32 cellular contexts compared by ENCODE assay signal in genomic region chr11:123184531-123184930, GRCh38. TPM values are rescaled to one million over a fixed set of nuclear protein-coding genes. Genes with fewer than 3 reads are reported as not detected.
A peak's percentile ranks its signal among the peaks of the same experiment; 100 is the strongest.
DNase-seq lines count a peak whose midpoint lies in the region; ATAC-seq and TF ChIP-seq lines count a peak whose summit lies in the region.
"Had no signal": no experiment of that assay in that cellular context is flagged by ENCODE, and none has a peak within 500 bp of the region (broad histone marks: within the 10 kb centered on the region; RNA-seq: fewer than 3 reads in every experiment).

No MANE protein-coding gene starts in this region.

- no peaks in the 10 kb centered on the region for H4K20me1 ChIP-seq in SK-N-SH (ENCODE audit: insufficient read depth)

- H3K27ac Mint-ChIP-seq in stimulated activated naive CD8-positive, alpha-beta T cell treated with anti-CD3 and anti-CD28 coated beads, Interleukin-15, amount 100 ng/mL, for 72 hours = no peak overlapping the region
- H3K27ac Mint-ChIP-seq in activated T-helper 17 cell treated with anti-CD3 and anti-CD28 coated beads, Interleukin-2, amount 50 U/mL, for 72 hours = no peak overlapping the region
- H3K27ac Mint-ChIP-seq: activated naive CD4-positive, alpha-beta T cell treated with anti-CD3 and anti-CD28 coated beads, Interleukin-2, amount 50 U/mL, for 24 hours; CD8-positive, alpha-beta T cell; dendritic cell treated with granulocyte-macrophage colony-stimulating factor and Interleukin-4, amounts not matched to agents 40 ng/mL and 50 ng/mL, for 4 days; mesothelial cell of epicardium; naive thymus-derived CD4-positive, alpha-beta T cell; stimulated activated naive CD8-positive, alpha-beta T cell treated with anti-CD3 and anti-CD28 coated beads, Interleukin-15, Interleukin-2, amounts not matched to agents 100 ng/mL and 50 ng/mL, for 24 hours had no signal

- CTCF ChIA-PET in SK-N-SH (lab: Yijun Ruan, JAX) = interaction anchor here (0.6 to 2.7 kb wide), 4 partner anchors 18 to 123 kb away, joined by 3 to 16 read pairs (median 4); no protein-coding TSS in a partner anchor

- no peaks in the 10 kb centered on the region for H3K27me3 ChIP-seq in SK-N-SH (ENCODE audit: insufficient read depth)
- no peaks in the 10 kb centered on the region for H3K27me3 ChIP-seq in adipocyte (replicated peaks; ENCODE audit: control insufficient read depth, insufficient read depth, low read length)
- no peaks in the 10 kb centered on the region for H3K27me3 ChIP-seq in iPS-20b (ENCODE audit: insufficient read depth, low read length)
- H3K27me3 ChIP-seq in upper lobe of left lung = no peaks in the 10 kb centered on the region
- H3K27me3 ChIP-seq: ovary, right lobe of liver had no signal

- H3K4me2 ChIP-seq in SK-N-SH = peak overlapping the region; percentile 33; the same call in 1 of the 2 replicates

- no peaks in the 10 kb centered on the region for H3K36me3 Mint-ChIP-seq in activated T-helper 17 cell treated with anti-CD3 and anti-CD28 coated beads, Interleukin-2, amount 50 U/mL, for 72 hours (ENCODE audit: low read depth)
- H3K36me3 Mint-ChIP-seq: activated naive CD4-positive, alpha-beta T cell treated with anti-CD3 and anti-CD28 coated beads, Interleukin-2, amount 50 U/mL, for 24 hours; CD8-positive, alpha-beta T cell; mesothelial cell of epicardium had no signal

- peaks cover 10% of the 10 kb centered on the region for H3K4me1 Mint-ChIP-seq in stimulated activated naive CD8-positive, alpha-beta T cell treated with anti-CD3 and anti-CD28 coated beads, Interleukin-15, amount 100 ng/mL, for 72 hours
- no peaks in the 10 kb centered on the region for H3K4me1 Mint-ChIP-seq in activated T-helper 17 cell treated with anti-CD3 and anti-CD28 coated beads, Interleukin-2, amount 50 U/mL, for 72 hours
- H3K4me1 Mint-ChIP-seq: activated naive CD4-positive, alpha-beta T cell treated with anti-CD3 and anti-CD28 coated beads, Interleukin-2, amount 50 U/mL, for 24 hours; naive thymus-derived CD4-positive, alpha-beta T cell had no signal

- 58% methylated on average over 6 of the region's 6 CpGs for WGBS in SK-N-SH (ENCODE audit: low lambda C conversion rate)
- 53 to 71% methylated on average over 6 of the region's 6 CpGs for WGBS in upper lobe of left lung, 2 donors

- DNase-seq in SK-N-SH = no peak
- no peak for DNase-seq in adipocyte (ENCODE audit: low read depth)
- DNase-seq in upper lobe of left lung = no peak
- no peak for DNase-seq in stimulated activated naive CD8-positive, alpha-beta T cell treated with anti-CD3 and anti-CD28 coated beads, Interleukin-15, amount 100 ng/mL, for 72 hours
- DNase-seq: 8988T; activated CD4-positive, alpha-beta T cell treated with anti-CD3 and anti-CD28 coated beads, Interleukin-2, amount 50 U/mL, for 48 hours; activated CD8-positive, alpha-beta memory T cell treated with anti-CD3 and anti-CD28 coated beads, Interleukin-2, amount 50 U/mL, for 4 hours; AML-193; aorta; CD8-positive, alpha-beta T cell; central memory CD4-positive, alpha-beta T cell; DMS153; foreskin fibroblast; heart right ventricle; naive thymus-derived CD4-positive, alpha-beta T cell; NCI-H1092 treated with DMSO at 0.1 percent for 48 hours; NCI-H2029; NCI-H2227 treated with DMSO at 0.1 percent for 48 hours; NCI-H774; ovary; right lobe of liver; SHP77; transverse colon had no signal

- TF ChIP-seq RAD21 in SK-N-SH (IDR thresholded peaks at IDR 0.05; ENCODE audit: low read length) = no peak

- no peak for TF ChIP-seq EP300 in SK-N-SH (IDR thresholded peaks at IDR 0.05; ENCODE audit: borderline replicate concordance in 1 of 2, low read depth in 1 of 2, low read length in 1 of 2)
- TF ChIP-seq EP300 in upper lobe of left lung (IDR thresholded peaks at IDR 0.05) = no peak

- H3K4me1 ChIP-seq in SK-N-SH (ENCODE audit: control insufficient read depth in 1 of 2, insufficient read depth in 2 of 2, low read depth in 1 of 2, low read length in 1 of 2) = peaks cover 20 to 79% of the 10 kb centered on the region in 2 experiments
- H3K4me1 ChIP-seq in adipocyte (ENCODE audit: control insufficient read depth, insufficient read depth, low read length) = peaks cover 94% of the 10 kb centered on the region
- peaks cover 34% of the 10 kb centered on the region for H3K4me1 ChIP-seq in iPS-20b (ENCODE audit: insufficient read depth, low read length)
- peaks cover 0 to 5% (median 3%) of the 10 kb centered on the region in 4 donors for H3K4me1 ChIP-seq in upper lobe of left lung
- H3K4me1 ChIP-seq: right lobe of liver had no signal

- H3K27ac ChIP-seq in SK-N-SH (ENCODE audit: low read depth in 2 of 2, low read length in 1 of 2) (0 out of 4 replicates have a peak overlapping the region, but pooled peaks of 1 of the 2 experiments have one; percentile 5), iPS-20b (ENCODE audit: low read length) (no peak overlapping the region), upper lobe of left lung (no peak overlapping the region)
- H3K27ac ChIP-seq: heart right ventricle, HL-60, ovary, right lobe of liver had no signal

- peaks cover 85% of the 10 kb centered on the region for H3K79me2 ChIP-seq in SK-N-SH (ENCODE audit: insufficient read depth)

- no peak overlapping the region for H2AFZ ChIP-seq in SK-N-SH (ENCODE audit: low read depth)

- H3K36me3 ChIP-seq in SK-N-SH (replicated peaks in 1 of 2; ENCODE audit: control insufficient read depth in 1 of 2, insufficient read depth in 2 of 2, low read length in 1 of 2) = peaks cover 3 to 12% of the 10 kb centered on the region in 2 experiments
- H3K36me3 ChIP-seq in adipocyte (ENCODE audit: control insufficient read depth, insufficient read depth, low read length, severe bottlenecking) = peaks cover 56% of the 10 kb centered on the region
- no peaks in the 10 kb centered on the region; the same call in 1 of the 2 replicates for H3K36me3 ChIP-seq in iPS-20b (ENCODE audit: insufficient read depth, low read depth, low read length)
- H3K36me3 ChIP-seq in upper lobe of left lung = no peaks in the 10 kb centered on the region
- H3K36me3 ChIP-seq: heart right ventricle, ovary, right lobe of liver, transverse colon had no signal

- H3K4me3 ChIP-seq in SK-N-SH (ENCODE audit: low read depth in 2 of 2, low read length in 1 of 2) (no peak overlapping the region), adipocyte (ENCODE audit: low read length) (peak overlapping the region; percentile 27), iPS-20b (ENCODE audit: low read length) (no peak overlapping the region), upper lobe of left lung (no peak overlapping the region)
- H3K4me3 ChIP-seq: heart right ventricle, ovary, right lobe of liver, transverse colon had no signal

- no peaks in the 10 kb centered on the region for H3K9me2 ChIP-seq in SK-N-SH

- TF ChIP-seq CTCF in SK-N-SH (IDR thresholded peaks at IDR 0.05) (no peak), upper lobe of left lung (IDR thresholded peaks at IDR 0.05) (no peak)

- H3K9me3 ChIP-seq in SK-N-SH (no peaks in the 10 kb centered on the region), adipocyte (ENCODE audit: control insufficient read depth, low read length) (no peaks in the 10 kb centered on the region), iPS-20b (ENCODE audit: insufficient read depth, low read depth, low read length) (0 out of 2 replicates have a peak, but pooled peaks cover 2% of the 10 kb centered on the region), upper lobe of left lung (no peaks in the 10 kb centered on the region)
- H3K9me3 ChIP-seq: heart right ventricle, ovary, right lobe of liver, transverse colon had no signal

- TF ChIP-seq POLR2A in upper lobe of left lung (IDR thresholded peaks at IDR 0.05) = no peak

- H3K27me3 Mint-ChIP-seq in stimulated activated naive CD8-positive, alpha-beta T cell treated with anti-CD3 and anti-CD28 coated beads, Interleukin-15, amount 100 ng/mL, for 72 hours = peaks cover 57% of the 10 kb centered on the region
- peaks cover 43% of the 10 kb centered on the region for H3K27me3 Mint-ChIP-seq in activated T-helper 17 cell treated with anti-CD3 and anti-CD28 coated beads, Interleukin-2, amount 50 U/mL, for 72 hours

- peaks cover 35% of the 10 kb centered on the region for H3F3A ChIP-seq in SK-N-SH (replicated peaks; ENCODE audit: insufficient read depth)

- no peak for ATAC-seq in SK-N-SH treated with all-trans-retinoic acid at 6 μM for 48 hours
- no peak for ATAC-seq in upper lobe of left lung (ENCODE audit: low FRiP score in 2 of 2)
- ATAC-seq in stimulated activated naive CD8-positive, alpha-beta T cell treated with anti-CD3 and anti-CD28 coated beads, Interleukin-15, amount 100 ng/mL, for 72 hours = no peak
- no peak for ATAC-seq in activated T-helper 17 cell treated with anti-CD3 and anti-CD28 coated beads, Interleukin-2, amount 50 U/mL, for 72 hours (replicated peaks)
- no peak for ATAC-seq in GM19452 (IDR thresholded peaks at IDR 0.05; ENCODE audit: unreplicated experiment)
- ATAC-seq: CD8-positive, alpha-beta T cell; heart right ventricle; naive thymus-derived CD4-positive, alpha-beta T cell had no signal

- POLR2A ChIA-PET in SK-N-SH (lab: Yijun Ruan, JAX) = interaction anchor here (1.0 kb wide), 1 partner anchor 65 kb away, joined by 3 read pairs; no protein-coding TSS in a partner anchor

- H3K9ac ChIP-seq in SK-N-SH (no peak overlapping the region), adipocyte (ENCODE audit: low read length) (peak overlapping the region; percentile 36), iPS-20b (ENCODE audit: low read depth, low read length) (peak overlapping the region; percentile 10; the same call in 1 of the 2 replicates)

- H3K4me3 Mint-ChIP-seq in stimulated activated naive CD8-positive, alpha-beta T cell treated with anti-CD3 and anti-CD28 coated beads, Interleukin-15, amount 100 ng/mL, for 72 hours = no peak overlapping the region
- H3K4me3 Mint-ChIP-seq in activated T-helper 17 cell treated with anti-CD3 and anti-CD28 coated beads, Interleukin-2, amount 50 U/mL, for 72 hours = no peak overlapping the region
- H3K4me3 Mint-ChIP-seq: activated naive CD4-positive, alpha-beta T cell treated with anti-CD3 and anti-CD28 coated beads, Interleukin-2, amount 50 U/mL, for 24 hours; CD8-positive, alpha-beta T cell; dendritic cell treated with granulocyte-macrophage colony-stimulating factor and Interleukin-4, amounts not matched to agents 40 ng/mL and 50 ng/mL, for 4 days; mesothelial cell of epicardium; naive thymus-derived CD4-positive, alpha-beta T cell; stimulated activated naive CD8-positive, alpha-beta T cell treated with anti-CD3 and anti-CD28 coated beads, Interleukin-15, Interleukin-2, amounts not matched to agents 100 ng/mL and 50 ng/mL, for 24 hours had no signal

- no peaks in the 10 kb centered on the region for H3K9me3 Mint-ChIP-seq in stimulated activated naive CD8-positive, alpha-beta T cell treated with anti-CD3 and anti-CD28 coated beads, Interleukin-15, amount 100 ng/mL, for 72 hours
- H3K9me3 Mint-ChIP-seq in activated T-helper 17 cell treated with anti-CD3 and anti-CD28 coated beads, Interleukin-2, amount 50 U/mL, for 72 hours = no peaks in the 10 kb centered on the region
- H3K9me3 Mint-ChIP-seq: activated naive CD4-positive, alpha-beta T cell treated with anti-CD3 and anti-CD28 coated beads, Interleukin-2, amount 50 U/mL, for 24 hours; CD8-positive, alpha-beta T cell; dendritic cell treated with granulocyte-macrophage colony-stimulating factor and Interleukin-4, amounts not matched to agents 40 ng/mL and 50 ng/mL, for 4 days; mesothelial cell of epicardium; stimulated activated naive CD8-positive, alpha-beta T cell treated with anti-CD3 and anti-CD28 coated beads, Interleukin-15, Interleukin-2, amounts not matched to agents 100 ng/mL and 50 ng/mL, for 24 hours had no signal

RNA-seq across cellular contexts. Expression of gene CLMP, which starts 10.5 kb away (rescaled TPM):
- polyA plus RNA-seq in SK-N-SH (2012; rRNA removed) = 61.9 and 85.1 TPM in 2 replicates
- polyA plus RNA-seq in SK-N-SH (2012; cell fraction: cytosol; rRNA removed) = 62.2 and 80.3 TPM in 2 replicates
- 63.2 and 66.2 TPM in 2 replicates for polyA plus RNA-seq in SK-N-SH (2012; cell fraction: nucleus; rRNA removed)
- 10 to 100 TPM in 5 of 6 donors, 1 to 10 TPM in 1; 6.0 to 23.4 (median 15.3) TPM for total RNA-seq in upper lobe of left lung
- under 1 TPM; 0.66 to 0.67 TPM for total RNA-seq in activated T-helper 17 cell treated with anti-CD3 and anti-CD28 coated beads, Interleukin-2, amount 50 U/mL, for 72 hours

Comparison
In these comparisons a context has a peak if more than half of its experiments do, and no peak if none do; other contexts are left out.
1. RNA of gene CLMP, which starts 10.5 kb away (total RNA-seq): 6.0 to 23.4 TPM in upper lobe of left lung; 0.66 to 0.67 TPM in activated T-helper 17 cell treated with anti-CD3 and anti-CD28 coated beads, Interleukin-2, amount 50 U/mL, for 72 hours; every median in the first group is over 4 times any median in the second.